1 cellular context compared by ENCODE assay signal in the genomic region with DNA sequence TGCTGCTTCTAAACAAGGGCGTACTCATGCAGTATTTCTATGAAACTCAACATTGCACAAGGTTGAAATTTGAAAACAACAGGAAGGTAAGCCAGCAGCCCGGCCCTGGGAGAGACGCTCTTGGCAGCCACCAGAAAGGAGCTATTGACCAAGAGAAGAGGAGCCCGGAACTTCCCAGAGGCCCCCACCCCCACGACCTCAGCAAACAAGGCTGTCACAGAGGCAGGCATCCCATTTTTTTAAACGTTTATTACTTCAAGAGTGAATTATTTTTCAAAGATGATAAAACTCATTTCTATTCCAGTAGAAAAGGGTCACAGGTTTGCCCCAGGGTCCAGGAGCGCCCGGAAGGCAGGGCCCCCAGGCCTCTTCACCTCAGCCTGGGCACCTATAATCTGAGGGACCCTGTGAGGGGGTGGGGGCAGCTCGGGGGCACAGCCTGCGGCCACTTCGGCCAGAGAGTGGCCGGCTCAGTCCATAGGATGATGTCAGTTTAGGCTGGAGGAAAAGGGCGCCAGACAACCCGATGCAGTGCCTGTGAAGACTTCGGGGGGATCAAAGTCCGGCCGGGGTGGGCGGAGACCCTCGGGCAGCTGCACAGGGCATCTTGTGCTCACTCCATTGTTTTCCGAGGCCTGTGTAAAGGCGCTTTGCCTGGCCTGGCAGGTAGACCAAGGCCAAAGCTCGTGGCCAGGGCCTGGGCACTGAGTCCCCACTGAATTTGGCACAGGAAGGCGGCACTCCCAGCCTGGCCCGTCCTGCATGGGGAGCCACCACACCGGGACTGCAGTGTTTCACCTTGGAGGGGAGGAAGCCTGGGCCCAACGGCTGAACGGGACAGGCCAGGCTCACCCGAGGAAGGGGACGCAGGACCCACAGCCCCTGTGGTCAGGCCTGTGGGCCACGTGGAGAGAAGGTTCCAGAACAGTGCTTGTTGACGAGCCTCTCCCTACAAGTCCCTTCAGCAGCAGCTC.
TF ChIP-seq lines count a peak whose summit lies in the region.

No MANE protein-coding gene starts in this region.

TF ChIP-seq in HepG2, 621 proteins besides CTCF, POLR2A, EP300 and RAD21 (continued from another document and continues in another):
- no peak for TF ChIP-seq KDM4B (CRISPR knock-in tag; IDR thresholded peaks at IDR 0.05)
- no peak for TF ChIP-seq ZNF329 (CRISPR knock-in tag; IDR thresholded peaks at IDR 0.05; ENCODE audit: low read depth)
- TF ChIP-seq ZNF225 (CRISPR knock-in tag; IDR thresholded peaks at IDR 0.05), result 0 out of 2 replicates have a peak, but pooled peaks have one; percentile 60
- TF ChIP-seq HNRNPLL (IDR thresholded peaks at IDR 0.05; ENCODE audit: low read depth, low read length, poor library complexity, severe bottlenecking), result no peak
- TF ChIP-seq, protein P1, sequence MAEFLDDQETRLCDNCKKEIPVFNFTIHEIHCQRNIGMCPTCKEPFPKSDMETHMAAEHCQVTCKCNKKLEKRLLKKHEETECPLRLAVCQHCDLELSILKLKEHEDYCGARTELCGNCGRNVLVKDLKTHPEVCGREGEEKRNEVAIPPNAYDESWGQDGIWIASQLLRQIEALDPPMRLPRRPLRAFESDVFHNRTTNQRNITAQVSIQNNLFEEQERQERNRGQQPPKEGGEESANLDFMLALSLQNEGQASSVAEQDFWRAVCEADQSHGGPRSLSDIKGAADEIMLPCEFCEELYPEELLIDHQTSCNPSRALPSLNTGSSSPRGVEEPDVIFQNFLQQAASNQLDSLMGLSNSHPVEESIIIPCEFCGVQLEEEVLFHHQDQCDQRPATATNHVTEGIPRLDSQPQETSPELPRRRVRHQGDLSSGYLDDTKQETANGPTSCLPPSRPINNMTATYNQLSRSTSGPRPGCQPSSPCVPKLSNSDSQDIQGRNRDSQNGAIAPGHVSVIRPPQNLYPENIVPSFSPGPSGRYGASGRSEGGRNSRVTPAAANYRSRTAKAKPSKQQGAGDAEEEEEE (CRISPR knock-in tag; IDR thresholded peaks at IDR 0.05; ENCODE audit: borderline replicate concordance), result no peak
- TF ChIP-seq, protein P2, sequence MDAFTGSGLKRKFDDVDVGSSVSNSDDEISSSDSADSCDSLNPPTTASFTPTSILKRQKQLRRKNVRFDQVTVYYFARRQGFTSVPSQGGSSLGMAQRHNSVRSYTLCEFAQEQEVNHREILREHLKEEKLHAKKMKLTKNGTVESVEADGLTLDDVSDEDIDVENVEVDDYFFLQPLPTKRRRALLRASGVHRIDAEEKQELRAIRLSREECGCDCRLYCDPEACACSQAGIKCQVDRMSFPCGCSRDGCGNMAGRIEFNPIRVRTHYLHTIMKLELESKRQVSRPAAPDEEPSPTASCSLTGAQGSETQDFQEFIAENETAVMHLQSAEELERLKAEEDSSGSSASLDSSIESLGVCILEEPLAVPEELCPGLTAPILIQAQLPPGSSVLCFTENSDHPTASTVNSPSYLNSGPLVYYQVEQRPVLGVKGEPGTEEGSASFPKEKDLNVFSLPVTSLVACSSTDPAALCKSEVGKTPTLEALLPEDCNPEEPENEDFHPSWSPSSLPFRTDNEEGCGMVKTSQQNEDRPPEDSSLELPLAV (CRISPR knock-in tag; conservative IDR thresholded peaks at IDR 0.05; ENCODE audit: low read depth), result no peak
- TF ChIP-seq TBX2 (CRISPR knock-in tag; IDR thresholded peaks at IDR 0.05; ENCODE audit: borderline replicate concordance), result peak; percentile 37; the same call in 1 of the 2 replicates
- no peak for TF ChIP-seq ZNF530 (CRISPR knock-in tag; IDR thresholded peaks at IDR 0.05; ENCODE audit: low read depth)
- no peak for TF ChIP-seq DNMT1 (CRISPR knock-in tag; IDR thresholded peaks at IDR 0.05)
- no peak for TF ChIP-seq MAFF (IDR thresholded peaks at IDR 0.05; ENCODE audit: low read depth, low read length)
- TF ChIP-seq, protein P3, sequence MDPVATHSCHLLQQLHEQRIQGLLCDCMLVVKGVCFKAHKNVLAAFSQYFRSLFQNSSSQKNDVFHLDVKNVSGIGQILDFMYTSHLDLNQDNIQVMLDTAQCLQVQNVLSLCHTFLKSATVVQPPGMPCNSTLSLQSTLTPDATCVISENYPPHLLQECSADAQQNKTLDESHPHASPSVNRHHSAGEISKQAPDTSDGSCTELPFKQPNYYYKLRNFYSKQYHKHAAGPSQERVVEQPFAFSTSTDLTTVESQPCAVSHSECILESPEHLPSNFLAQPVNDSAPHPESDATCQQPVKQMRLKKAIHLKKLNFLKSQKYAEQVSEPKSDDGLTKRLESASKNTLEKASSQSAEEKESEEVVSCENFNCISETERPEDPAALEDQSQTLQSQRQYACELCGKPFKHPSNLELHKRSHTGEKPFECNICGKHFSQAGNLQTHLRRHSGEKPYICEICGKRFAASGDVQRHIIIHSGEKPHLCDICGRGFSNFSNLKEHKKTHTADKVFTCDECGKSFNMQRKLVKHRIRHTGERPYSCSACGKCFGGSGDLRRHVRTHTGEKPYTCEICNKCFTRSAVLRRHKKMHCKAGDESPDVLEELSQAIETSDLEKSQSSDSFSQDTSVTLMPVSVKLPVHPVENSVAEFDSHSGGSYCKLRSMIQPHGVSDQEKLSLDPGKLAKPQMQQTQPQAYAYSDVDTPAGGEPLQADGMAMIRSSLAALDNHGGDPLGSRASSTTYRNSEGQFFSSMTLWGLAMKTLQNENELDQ (CRISPR knock-in tag; IDR thresholded peaks at IDR 0.05; ENCODE audit: borderline replicate concordance), result no peak
- TF ChIP-seq, protein P4, sequence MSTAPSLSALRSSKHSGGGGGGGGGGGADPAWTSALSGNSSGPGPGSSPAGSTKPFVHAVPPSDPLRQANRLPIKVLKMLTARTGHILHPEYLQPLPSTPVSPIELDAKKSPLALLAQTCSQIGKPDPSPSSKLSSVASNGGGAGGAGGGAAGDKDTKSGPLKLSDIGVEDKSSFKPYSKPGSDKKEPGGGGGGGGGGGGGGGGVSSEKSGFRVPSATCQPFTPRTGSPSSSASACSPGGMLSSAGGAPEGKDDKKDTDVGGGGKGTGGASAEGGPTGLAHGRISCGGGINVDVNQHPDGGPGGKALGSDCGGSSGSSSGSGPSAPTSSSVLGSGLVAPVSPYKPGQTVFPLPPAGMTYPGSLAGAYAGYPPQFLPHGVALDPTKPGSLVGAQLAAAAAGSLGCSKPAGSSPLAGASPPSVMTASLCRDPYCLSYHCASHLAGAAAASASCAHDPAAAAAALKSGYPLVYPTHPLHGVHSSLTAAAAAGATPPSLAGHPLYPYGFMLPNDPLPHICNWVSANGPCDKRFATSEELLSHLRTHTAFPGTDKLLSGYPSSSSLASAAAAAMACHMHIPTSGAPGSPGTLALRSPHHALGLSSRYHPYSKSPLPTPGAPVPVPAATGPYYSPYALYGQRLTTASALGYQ (CRISPR knock-in tag; IDR thresholded peaks at IDR 0.05), result no peak; the same call in 1 of the 2 replicates
- TF ChIP-seq, protein P5, sequence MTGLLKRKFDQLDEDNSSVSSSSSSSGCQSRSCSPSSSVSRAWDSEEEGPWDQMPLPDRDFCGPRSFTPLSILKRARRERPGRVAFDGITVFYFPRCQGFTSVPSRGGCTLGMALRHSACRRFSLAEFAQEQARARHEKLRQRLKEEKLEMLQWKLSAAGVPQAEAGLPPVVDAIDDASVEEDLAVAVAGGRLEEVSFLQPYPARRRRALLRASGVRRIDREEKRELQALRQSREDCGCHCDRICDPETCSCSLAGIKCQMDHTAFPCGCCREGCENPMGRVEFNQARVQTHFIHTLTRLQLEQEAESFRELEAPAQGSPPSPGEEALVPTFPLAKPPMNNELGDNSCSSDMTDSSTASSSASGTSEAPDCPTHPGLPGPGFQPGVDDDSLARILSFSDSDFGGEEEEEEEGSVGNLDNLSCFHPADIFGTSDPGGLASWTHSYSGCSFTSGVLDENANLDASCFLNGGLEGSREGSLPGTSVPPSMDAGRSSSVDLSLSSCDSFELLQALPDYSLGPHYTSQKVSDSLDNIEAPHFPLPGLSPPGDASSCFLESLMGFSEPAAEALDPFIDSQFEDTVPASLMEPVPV (CRISPR knock-in tag; IDR thresholded peaks at IDR 0.05), result no peak
- TF ChIP-seq ZNF451 (CRISPR knock-in tag; IDR thresholded peaks at IDR 0.05), result no peak
- TF ChIP-seq CREM (IDR thresholded peaks at IDR 0.05), result no peak; the same call in 1 of the 2 replicates
- no peak for TF ChIP-seq CREM (CRISPR knock-in tag; IDR thresholded peaks at IDR 0.05)
- TF ChIP-seq FOXC1 (CRISPR knock-in tag; IDR thresholded peaks at IDR 0.05; ENCODE audit: borderline replicate concordance), result no peak
- TF ChIP-seq CCDC6 (CRISPR knock-in tag; IDR thresholded peaks at IDR 0.05), result peak; percentile 76
- TF ChIP-seq PAX8 (CRISPR knock-in tag; IDR thresholded peaks at IDR 0.05; ENCODE audit: borderline replicate concordance), result no peak
- no peak for TF ChIP-seq REXO4 (CRISPR knock-in tag; IDR thresholded peaks at IDR 0.05; ENCODE audit: borderline replicate concordance)
- no peak; the same call in 1 of the 2 replicates for TF ChIP-seq ARNTL (CRISPR knock-in tag; IDR thresholded peaks at IDR 0.05)
- TF ChIP-seq ZNF644 (CRISPR knock-in tag; IDR thresholded peaks at IDR 0.05; ENCODE audit: low read depth), result 0 out of 2 replicates have a peak, but pooled peaks have one; percentile 25
- TF ChIP-seq HMG20B (CRISPR knock-in tag; conservative IDR thresholded peaks at IDR 0.05), result no peak
- TF ChIP-seq ZNF746 (CRISPR knock-in tag; IDR thresholded peaks at IDR 0.05), result no peak
- TF ChIP-seq ZNF253 (CRISPR knock-in tag; IDR thresholded peaks at IDR 0.05; ENCODE audit: borderline replicate concordance), result peak; percentile 77; the same call in 1 of the 2 replicates
- TF ChIP-seq ARHGAP35 (CRISPR knock-in tag; IDR thresholded peaks at IDR 0.05; ENCODE audit: borderline replicate concordance), result 0 out of 2 replicates have a peak, but pooled peaks have one; percentile 29
- no peak for TF ChIP-seq ZNF780A (CRISPR knock-in tag; IDR thresholded peaks at IDR 0.05)
- TF ChIP-seq ZNF766 (CRISPR knock-in tag; IDR thresholded peaks at IDR 0.05; ENCODE audit: borderline replicate concordance), result no peak
- TF ChIP-seq GZF1 (CRISPR knock-in tag; IDR thresholded peaks at IDR 0.05), result no peak
- TF ChIP-seq, protein P6, sequence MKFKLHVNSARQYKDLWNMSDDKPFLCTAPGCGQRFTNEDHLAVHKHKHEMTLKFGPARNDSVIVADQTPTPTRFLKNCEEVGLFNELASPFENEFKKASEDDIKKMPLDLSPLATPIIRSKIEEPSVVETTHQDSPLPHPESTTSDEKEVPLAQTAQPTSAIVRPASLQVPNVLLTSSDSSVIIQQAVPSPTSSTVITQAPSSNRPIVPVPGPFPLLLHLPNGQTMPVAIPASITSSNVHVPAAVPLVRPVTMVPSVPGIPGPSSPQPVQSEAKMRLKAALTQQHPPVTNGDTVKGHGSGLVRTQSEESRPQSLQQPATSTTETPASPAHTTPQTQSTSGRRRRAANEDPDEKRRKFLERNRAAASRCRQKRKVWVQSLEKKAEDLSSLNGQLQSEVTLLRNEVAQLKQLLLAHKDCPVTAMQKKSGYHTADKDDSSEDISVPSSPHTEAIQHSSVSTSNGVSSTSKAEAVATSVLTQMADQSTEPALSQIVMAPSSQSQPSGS (CRISPR knock-in tag; IDR thresholded peaks at IDR 0.05), result peak; percentile 87
- peak; percentile 68; the same call in 1 of the 2 replicates for TF ChIP-seq SMAD1 (CRISPR knock-in tag; IDR thresholded peaks at IDR 0.05; ENCODE audit: borderline replicate concordance, low read depth)
- TF ChIP-seq ZNF556 (CRISPR knock-in tag; IDR thresholded peaks at IDR 0.05; ENCODE audit: borderline replicate concordance), result no peak; the same call in 1 of the 2 replicates
- TF ChIP-seq ZSCAN12 (CRISPR knock-in tag; IDR thresholded peaks at IDR 0.05), result no peak
- no peak for TF ChIP-seq U2AF1 (optimal IDR thresholded peaks at IDR 0.05; ENCODE audit: low read depth, low read length)
- TF ChIP-seq PHF8 (CRISPR knock-in tag; IDR thresholded peaks at IDR 0.05), result peak; percentile 34; the same call in 1 of the 2 replicates
- TF ChIP-seq, protein P7, sequence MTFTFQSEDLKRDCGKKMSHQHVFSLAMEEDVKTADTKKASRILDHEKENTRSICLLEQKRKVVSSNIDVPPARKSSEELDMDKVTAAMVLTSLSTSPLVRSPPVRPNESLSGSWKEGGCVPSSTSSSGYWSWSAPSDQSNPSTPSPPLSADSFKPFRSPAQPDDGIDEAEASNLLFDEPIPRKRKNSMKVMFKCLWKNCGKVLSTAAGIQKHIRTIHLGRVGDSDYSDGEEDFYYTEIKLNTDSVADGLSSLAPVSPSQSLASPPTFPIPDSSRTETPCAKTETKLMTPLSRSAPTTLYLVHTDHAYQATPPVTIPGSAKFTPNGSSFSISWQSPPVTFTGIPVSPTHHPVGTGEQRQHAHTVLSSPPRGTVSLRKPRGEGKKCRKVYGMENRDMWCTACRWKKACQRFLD (CRISPR knock-in tag; IDR thresholded peaks at IDR 0.05; ENCODE audit: borderline replicate concordance), result no peak
- TF ChIP-seq, protein P8, sequence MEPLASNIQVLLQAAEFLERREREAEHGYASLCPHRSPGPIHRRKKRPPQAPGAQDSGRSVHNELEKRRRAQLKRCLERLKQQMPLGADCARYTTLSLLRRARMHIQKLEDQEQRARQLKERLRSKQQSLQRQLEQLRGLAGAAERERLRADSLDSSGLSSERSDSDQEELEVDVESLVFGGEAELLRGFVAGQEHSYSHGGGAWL (CRISPR knock-in tag; IDR thresholded peaks at IDR 0.05), result peak; percentile 82
- TF ChIP-seq, protein P9, sequence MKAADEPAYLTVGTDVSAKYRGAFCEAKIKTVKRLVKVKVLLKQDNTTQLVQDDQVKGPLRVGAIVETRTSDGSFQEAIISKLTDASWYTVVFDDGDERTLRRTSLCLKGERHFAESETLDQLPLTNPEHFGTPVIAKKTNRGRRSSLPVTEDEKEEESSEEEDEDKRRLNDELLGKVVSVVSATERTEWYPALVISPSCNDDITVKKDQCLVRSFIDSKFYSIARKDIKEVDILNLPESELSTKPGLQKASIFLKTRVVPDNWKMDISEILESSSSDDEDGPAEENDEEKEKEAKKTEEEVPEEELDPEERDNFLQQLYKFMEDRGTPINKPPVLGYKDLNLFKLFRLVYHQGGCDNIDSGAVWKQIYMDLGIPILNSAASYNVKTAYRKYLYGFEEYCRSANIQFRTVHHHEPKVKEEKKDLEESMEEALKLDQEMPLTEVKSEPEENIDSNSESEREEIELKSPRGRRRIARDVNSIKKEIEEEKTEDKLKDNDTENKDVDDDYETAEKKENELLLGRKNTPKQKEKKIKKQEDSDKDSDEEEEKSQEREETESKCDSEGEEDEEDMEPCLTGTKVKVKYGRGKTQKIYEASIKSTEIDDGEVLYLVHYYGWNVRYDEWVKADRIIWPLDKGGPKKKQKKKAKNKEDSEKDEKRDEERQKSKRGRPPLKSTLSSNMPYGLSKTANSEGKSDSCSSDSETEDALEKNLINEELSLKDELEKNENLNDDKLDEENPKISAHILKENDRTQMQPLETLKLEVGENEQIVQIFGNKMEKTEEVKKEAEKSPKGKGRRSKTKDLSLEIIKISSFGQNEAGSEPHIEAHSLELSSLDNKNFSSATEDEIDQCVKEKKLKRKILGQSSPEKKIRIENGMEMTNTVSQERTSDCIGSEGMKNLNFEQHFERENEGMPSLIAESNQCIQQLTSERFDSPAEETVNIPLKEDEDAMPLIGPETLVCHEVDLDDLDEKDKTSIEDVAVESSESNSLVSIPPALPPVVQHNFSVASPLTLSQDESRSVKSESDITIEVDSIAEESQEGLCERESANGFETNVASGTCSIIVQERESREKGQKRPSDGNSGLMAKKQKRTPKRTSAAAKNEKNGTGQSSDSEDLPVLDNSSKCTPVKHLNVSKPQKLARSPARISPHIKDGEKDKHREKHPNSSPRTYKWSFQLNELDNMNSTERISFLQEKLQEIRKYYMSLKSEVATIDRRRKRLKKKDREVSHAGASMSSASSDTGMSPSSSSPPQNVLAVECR (CRISPR knock-in tag; IDR thresholded peaks at IDR 0.05; ENCODE audit: borderline replicate concordance), result peak; percentile 56; the same call in 1 of the 2 replicates
